In genomic region chr1:45911634-45912033, GRCh38 we compare ENCODE assay signal across 25 cellular contexts.
"Had no signal": no experiment of that assay in that cellular context is flagged by ENCODE, and none has a peak within 500 bp of the region (broad histone marks: within the 10 kb centered on the region; RNA-seq: fewer than 3 reads in every experiment).

No MANE protein-coding gene starts in this region.

- H3K9me3 Mint-ChIP-seq: activated T-cell treated with anti-CD3 and anti-CD28 coated beads, Interleukin-2, amount 50 U/mL, for 4 hours; activated T-helper 2 cell treated with anti-CD3 and anti-CD28 coated beads, Interferon-gamma antibody, Interleukin-2, Interleukin-4, amounts not matched to agents 10 μg/mL and 5 μg/mL and 100 μg/mL, durations not matched to agents 14 hours and 24 hours and 36 hours; naive B cell; neural crest cell had no signal

- ATAC-seq: activated T-cell treated with anti-CD3 and anti-CD28 coated beads, Interleukin-2, amount 50 U/mL, for 4 hours; foreskin keratinocyte; left colon; lower lobe of right lung; mucosa of descending colon; stimulated activated naive CD8-positive, alpha-beta T cell treated with anti-CD3 and anti-CD28 coated beads, Interleukin-15, Interleukin-2, amounts not matched to agents 100 U/mL and 50 U/mL, for 24 hours; T-helper 17 cell had no signal

- H3K27ac ChIP-seq: foreskin keratinocyte, lower lobe of right lung had no signal

- H3K4me1 ChIP-seq: foreskin keratinocyte, lower lobe of right lung had no signal

- H3K27me3 ChIP-seq: adrenal gland, ascending aorta, foreskin keratinocyte had no signal

- H3K27me3 Mint-ChIP-seq: activated naive CD8-positive, alpha-beta T cell; naive B cell; T-helper 17 cell had no signal

- H3K9me3 ChIP-seq: adrenal gland, ascending aorta, lower lobe of right lung, mucosa of descending colon had no signal

- H3K36me3 ChIP-seq: adrenal gland, ascending aorta, lower lobe of right lung had no signal

- H3K36me3 Mint-ChIP-seq: activated naive CD8-positive, alpha-beta T cell; naive B cell had no signal

- H3K27ac Mint-ChIP-seq: activated naive CD8-positive, alpha-beta T cell; activated T-helper 2 cell treated with anti-CD3 and anti-CD28 coated beads, Interferon-gamma antibody, Interleukin-2, Interleukin-4, amounts not matched to agents 10 μg/mL and 5 μg/mL and 100 μg/mL, durations not matched to agents 14 hours and 24 hours and 36 hours; T-helper 17 cell had no signal

- H3K4me3 ChIP-seq: adrenal gland, ascending aorta, lower lobe of right lung, mucosa of descending colon had no signal

- DNase-seq: activated CD4-positive, alpha-beta T cell treated with anti-CD3 and anti-CD28 coated beads for 4 hours; activated CD4-positive, alpha-beta T cell treated with anti-CD3 and anti-CD28 coated beads, Interleukin-2, amount 50 U/mL, for 48 hours; activated CD4-positive, CD25-positive, alpha-beta regulatory T cell; activated CD8-positive, alpha-beta memory T cell treated with anti-CD3 and anti-CD28 coated beads, Interleukin-2, amount 50 U/mL, for 48 hours; activated naive CD4-positive, alpha-beta T cell; activated T-cell treated with anti-CD3 and anti-CD28 coated beads, Interleukin-2, amount 50 U/mL, for 4 hours; adrenal gland; erythroblast; foreskin keratinocyte; glutamatergic neuron; left colon; lower lobe of right lung; mesendoderm; mucosa of descending colon; naive B cell; occipital lobe; posterior cingulate gyrus; stimulated activated CD4-positive, alpha-beta T cell treated with anti-CD3 and anti-CD28 coated beads, Interleukin-12 subunit alpha, Interleukin-12 subunit beta, amount 100 ng/mL, for 4 hours; stimulated activated CD4-positive, alpha-beta T cell treated with anti-CD3 and anti-CD28 coated beads, Interleukin-4, amount 100 ng/mL, for 4 hours; stimulated activated naive CD8-positive, alpha-beta T cell treated with anti-CD3 and anti-CD28 coated beads, Interleukin-15, Interleukin-2, amounts not matched to agents 100 U/mL and 50 U/mL, for 24 hours; T-helper 17 cell had no signal

- H3K4me3 Mint-ChIP-seq: activated naive CD8-positive, alpha-beta T cell; activated T-cell treated with anti-CD3 and anti-CD28 coated beads, Interleukin-2, amount 50 U/mL, for 4 hours; naive B cell; neural crest cell; T-helper 17 cell had no signal
